Comparison of ENCODE assay signal across 8 cellular contexts in the genomic region with DNA sequence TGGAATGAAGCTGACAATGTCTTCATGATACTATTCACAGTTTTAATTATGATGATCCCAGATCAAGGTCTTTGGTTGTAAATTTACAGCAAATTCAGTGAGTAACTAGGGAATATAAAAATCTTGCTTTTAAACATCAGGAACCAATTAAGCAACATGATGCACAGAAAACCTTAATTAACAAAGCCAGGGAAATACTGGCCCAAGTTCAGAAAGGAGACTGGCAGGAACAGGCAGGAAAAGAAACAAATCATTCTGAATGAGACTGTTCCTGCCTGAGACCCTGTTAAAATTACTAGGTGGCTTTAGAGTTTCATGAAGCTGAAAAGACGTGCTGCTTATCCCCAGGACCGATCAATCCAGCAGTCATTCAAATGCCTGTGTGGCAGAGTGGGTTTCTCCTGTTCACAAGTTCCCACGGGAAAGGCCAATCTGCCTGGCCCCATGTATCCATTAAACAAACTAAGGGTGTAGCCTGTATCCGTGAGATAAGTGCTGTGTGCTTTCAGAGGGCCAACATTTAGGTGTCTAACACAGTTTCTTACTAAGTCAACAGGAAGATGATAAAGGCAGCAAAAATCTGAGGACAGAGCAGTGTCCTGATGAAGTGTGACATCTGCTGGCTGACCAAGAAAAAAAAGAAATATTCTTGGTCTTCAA. TPM values are rescaled to one million over a fixed set of nuclear protein-coding genes. Genes with fewer than 3 reads are reported as not detected.
DNase-seq lines count a peak whose midpoint lies in the region; ATAC-seq and TF ChIP-seq lines count a peak whose summit lies in the region.

No MANE protein-coding gene starts in this region.

- H4K8ac ChIP-seq in IMR-90 (ENCODE audit: low read depth in 2 of 2, low read length in 2 of 2): peak overlapping the region; percentile 31 to 84; a peak in 3 of 4 replicates

- H3K4me2 ChIP-seq in IMR-90 (ENCODE audit: low read depth, low read length): peak overlapping the region; percentile 86

- peak overlapping the region; percentile 89 for H3K14ac ChIP-seq in IMR-90 (replicated peaks; ENCODE audit: low read depth, low read length)

- 78% methylated on average over 2 of the region's 4 CpGs; no CpG with 5 or more reads in 1 of the 2 experiments for WGBS in IMR-90 (ENCODE audit: extremely low coverage in 2 of 2, insufficient read length in 1 of 2), 2 experiments
- WGBS in thyroid gland, 2 donors: 54 to 55% methylated on average over 4 of the region's 4 CpGs

- H3K18ac ChIP-seq in IMR-90 (ENCODE audit: low read depth, low read length): peak overlapping the region; percentile 96

- H3K4ac ChIP-seq in IMR-90 (ENCODE audit: low read depth, low read length): peak overlapping the region; percentile 69

- H3K9me1 ChIP-seq in IMR-90 (ENCODE audit: insufficient read depth, low read length): no peaks in the 10 kb centered on the region; the same call in 1 of the 2 replicates

- DNase-seq in Caco-2 (peak; percentile 48 to 54), IMR-90 (peak; percentile 94), astrocyte of the cerebellum (ENCODE audit: low read depth) (peak; percentile 57), hippocampal formation (lab: John Stamatoyannopoulos, UW) (peak; percentile 2 to 14), thyroid gland (peak in 1 of 2 donors; percentile 4)
- DNase-seq in stimulated activated CD4-positive, alpha-beta T cell treated with anti-CD3 and anti-CD28 coated beads, Interleukin-4, amount 100 ng/mL, for 4 hours: no peak

- no peaks in the 10 kb centered on the region for H3K27me3 ChIP-seq in Caco-2 (replicated peaks; ENCODE audit: control insufficient read depth, insufficient read depth, low read length)
- H3K27me3 ChIP-seq in IMR-90 (ENCODE audit: control insufficient read depth, insufficient read depth, low read length): no peaks in the 10 kb centered on the region
- H3K27me3 ChIP-seq in thyroid gland: no peaks in the 10 kb centered on the region

- peak overlapping the region; percentile 8 for H2AK5ac ChIP-seq in IMR-90 (ENCODE audit: low read depth, low read length)

- H3K9me3 Mint-ChIP-seq in Caco-2 (ENCODE audit: unreplicated experiment): no peaks in the 10 kb centered on the region

- H3K27me3 Mint-ChIP-seq in Caco-2 (ENCODE audit: insufficient read depth, unreplicated experiment): no peaks in the 10 kb centered on the region

- H3K9ac ChIP-seq in IMR-90 (ENCODE audit: low read depth, low read length): peak overlapping the region; percentile 49

- H2BK5ac ChIP-seq in IMR-90 (ENCODE audit: low read depth, low read length, poor library complexity, severe bottlenecking): peak overlapping the region; percentile 90

- TF ChIP-seq CTCF in Caco-2 (IDR thresholded peaks at IDR 0.05; ENCODE audit: insufficient read depth in 1 of 2, low read depth in 1 of 2, low read length in 1 of 2, severe bottlenecking in 1 of 2, unreplicated experiment in 1 of 2): peak; percentile 38 to 57
- peak; percentile 64 for TF ChIP-seq CTCF in IMR-90 (conservative IDR thresholded peaks at IDR 0.05; ENCODE audit: low read depth, low read length)
- TF ChIP-seq CTCF in astrocyte of the cerebellum (IDR thresholded peaks at IDR 0.05; ENCODE audit: low read depth, low read length, missing control alignments): peak; percentile 47
- TF ChIP-seq CTCF in thyroid gland (IDR thresholded peaks at IDR 0.05): peak in 4 of 6 experiments; percentile 22 to 41 (median 36)

- H2BK15ac ChIP-seq in IMR-90 (ENCODE audit: low read depth, low read length): peak overlapping the region; percentile 46; the same call in 2 of the 3 replicates

- peak overlapping the region; percentile 46 for H3K56ac ChIP-seq in IMR-90 (ENCODE audit: extremely low read depth, insufficient read depth, low read length)

- H4K91ac ChIP-seq in IMR-90 (ENCODE audit: insufficient read depth, low read depth, low read length): peak overlapping the region; percentile 86

- no peak overlapping the region for H3K4me3 Mint-ChIP-seq in Caco-2 (ENCODE audit: unreplicated experiment)

- peaks cover 13% of the 10 kb centered on the region; the same call in 1 of the 2 replicates for H3K4me1 ChIP-seq in Caco-2
- peaks cover 3% of the 10 kb centered on the region for H3K4me1 ChIP-seq in IMR-90 (ENCODE audit: control insufficient read depth, insufficient read depth, low read length)
- H3K4me1 ChIP-seq in thyroid gland: peaks cover 0 to 6% of the 10 kb centered on the region in 2 donors

- intact Hi-C loops in Caco-2 (cut with micrococcal nuclease; ENCODE audit: unreplicated experiment): loop anchor here (1.0 to 2.0 kb wide), 3 partner anchors 58 to 565 kb away; no protein-coding TSS in a partner anchor
- intact Hi-C loops in IMR-90 (cut with micrococcal nuclease): loop anchor here (1.0 to 5.0 kb wide), 3 partner anchors 86 to 564 kb away; no protein-coding TSS in a partner anchor
- intact Hi-C loops in thyroid gland (cut with DNase I): loop anchor here (10.0 kb wide), 1 partner anchor 563 kb away; no protein-coding TSS in a partner anchor

- dilution Hi-C loops in IMR-90 (cut with HindIII; ENCODE audit: low sequenced_read_pairs, unreplicated experiment): no loop called here

- H4K20me1 ChIP-seq in IMR-90 (ENCODE audit: insufficient read depth, low read length): no peaks in the 10 kb centered on the region

- peak; percentile 81 for TF ChIP-seq RAD21 in IMR-90 (IDR thresholded peaks at IDR 0.05; ENCODE audit: low read length)

- peak overlapping the region; percentile 51 for H2BK20ac ChIP-seq in IMR-90 (ENCODE audit: low read depth, low read length)

- POLR2A ChIA-PET in Caco-2 (lab: Charles Lee) (no interaction called here), IMR-90 (lab: Charles Lee; ENCODE audit: unreplicated experiment) (no interaction called here)

- H3K9me3 ChIP-seq in Caco-2 (no peaks in the 10 kb centered on the region), IMR-90 (ENCODE audit: control insufficient read depth, insufficient read depth, low read length) (no peaks in the 10 kb centered on the region), thyroid gland (no peaks in the 10 kb centered on the region)

- no peak for TF ChIP-seq POLR2A in IMR-90 (IDR thresholded peaks at IDR 0.05; ENCODE audit: low read depth, low read length)
- no peak for TF ChIP-seq POLR2A in thyroid gland (IDR thresholded peaks at IDR 0.05)

- H2BK120ac ChIP-seq in IMR-90 (ENCODE audit: low read depth, low read length): peak overlapping the region; percentile 87

- H3K27ac Mint-ChIP-seq in Caco-2 (ENCODE audit: unreplicated experiment): no peak overlapping the region

- H3K27ac ChIP-seq in IMR-90 (ENCODE audit: insufficient read depth, low read length): peak overlapping the region; percentile 79
- no peak overlapping the region for H3K27ac ChIP-seq in thyroid gland

- CTCF ChIA-PET in Caco-2 (lab: Charles Lee) (no interaction called here), IMR-90 (lab: Yijun Ruan, JAX) (interaction anchor here (1.1 kb wide), 1 partner anchor 565 kb away, joined by 3 read pairs; no protein-coding TSS in a partner anchor)

- H3K4me3 ChIP-seq in Caco-2 (ENCODE audit: low read depth, low read length): no peak overlapping the region
- H3K4me3 ChIP-seq in IMR-90 (ENCODE audit: insufficient read depth, low read depth, low read length): no peak overlapping the region
- H3K4me3 ChIP-seq in astrocyte of the cerebellum (ENCODE audit: low read depth, low read length): no peak overlapping the region
- H3K4me3 ChIP-seq in thyroid gland (replicated peaks in 1 of 3): no peak overlapping the region

- BruUV-seq in Caco-2 (replicated peaks; lab: Mats Ljungman, UMichigan): no TSS peak
- no TSS peak for BruUV-seq in IMR-90 (replicated peaks; lab: Mats Ljungman, UMichigan)

- peak overlapping the region; percentile 75; the same call in 1 of the 2 replicates for H3K23ac ChIP-seq in IMR-90 (ENCODE audit: low read depth, low read length)

- ATAC-seq in IMR-90 (ENCODE audit: low read depth) (peak; percentile 95), HG02970 (IDR thresholded peaks at IDR 0.05; ENCODE audit: low FRiP score, unreplicated experiment) (no peak), HG03175 (IDR thresholded peaks at IDR 0.05; ENCODE audit: unreplicated experiment) (no peak)

- peaks cover 6% of the 10 kb centered on the region for H3K4me1 Mint-ChIP-seq in Caco-2 (ENCODE audit: low read depth, unreplicated experiment)

- peaks cover 6 to 36% of the 10 kb centered on the region in 2 experiments; a peak in 3 of 4 replicates for H3K79me1 ChIP-seq in IMR-90 (ENCODE audit: low read depth in 1 of 2, low read length in 2 of 2)

- no peak overlapping the region for H2AK9ac ChIP-seq in IMR-90 (replicated peaks; ENCODE audit: low read depth, low read length, poor library complexity)

- H3K36me3 ChIP-seq in Caco-2 (ENCODE audit: control insufficient read depth, insufficient read depth, low read length): no peaks in the 10 kb centered on the region
- H3K36me3 ChIP-seq in IMR-90 (ENCODE audit: control insufficient read depth, insufficient read depth, low read length): peaks cover 2% of the 10 kb centered on the region
- H3K36me3 ChIP-seq in thyroid gland: peaks cover 5 to 8% of the 10 kb centered on the region in 2 donors

- H4K5ac ChIP-seq in IMR-90 (ENCODE audit: low read depth, low read length): peak overlapping the region; percentile 92

- H2AFZ ChIP-seq in IMR-90 (replicated peaks; ENCODE audit: low read length, poor library complexity): peak overlapping the region; percentile 84

- peaks cover 43% of the 10 kb centered on the region for H3K36me3 Mint-ChIP-seq in Caco-2 (ENCODE audit: insufficient read depth, unreplicated experiment)

- in situ Hi-C loops in IMR-90 (cut with MboI; ENCODE audit: low sequenced_read_pairs): no loop called here
- in situ Hi-C loops in astrocyte of the cerebellum (cut with HindIII; ENCODE audit: low sequenced_read_pairs): no loop called here

TF ChIP-seq in IMR-90, 13 proteins besides CTCF, POLR2A, EP300 and RAD21:
- TF ChIP-seq BHLHE40 (IDR thresholded peaks at IDR 0.05; ENCODE audit: low read depth, low read length) (0 out of 2 replicates have a peak, but pooled peaks have one; percentile 5), FOS (IDR thresholded peaks at IDR 0.05; ENCODE audit: low read depth, low read length) (peak; percentile 58), SMC3 (IDR thresholded peaks at IDR 0.05; ENCODE audit: low read depth, low read length) (peak; percentile 53), CHD1 (IDR thresholded peaks at IDR 0.05; ENCODE audit: low read depth, low read length) (no peak)

RNA-seq across cellular contexts. Expression of a gene that starts 34.4 kb away (rescaled TPM):
- total RNA-seq in Caco-2 (2022): 36.3 TPM in 2 replicates
- 17.0 and 24.7 TPM in 2 replicates for total RNA-seq in IMR-90 (2012; rRNA removed)
- 9.7 and 11.7 TPM in 2 replicates for polyA plus RNA-seq in IMR-90 (2012; rRNA removed)
- 2.6 and 3.4 TPM in 2 replicates for polyA plus RNA-seq in IMR-90 (2012; cell fraction: cytosol; rRNA removed)
- polyA plus RNA-seq in IMR-90 (2012; cell fraction: nucleus; rRNA removed; ENCODE audit: low replicate concordance): 3.2 and 12.2 TPM in 2 replicates
- total RNA-seq in thyroid gland: 10 to 100 TPM; 19.9 to 25.5 (median 21.7) TPM

RNA-seq across cellular contexts. Expression of a gene that starts 44.3 kb away (rescaled TPM):
- 23.9 and 28.0 TPM in 2 replicates for total RNA-seq in Caco-2 (2022)
- 23.1 and 25.6 TPM in 2 replicates for total RNA-seq in IMR-90 (2012; rRNA removed)
- polyA plus RNA-seq in IMR-90 (2012; rRNA removed): 13.0 and 15.9 TPM in 2 replicates
- polyA plus RNA-seq in IMR-90 (2012; cell fraction: cytosol; rRNA removed): 2.8 and 4.2 TPM in 2 replicates
- polyA plus RNA-seq in IMR-90 (2012; cell fraction: nucleus; rRNA removed; ENCODE audit: low replicate concordance): 6.2 and 38.8 TPM in 2 replicates
- 10 to 100 TPM; 15.5 to 22.3 (median 21.7) TPM for total RNA-seq in thyroid gland

Comparison
In these comparisons a context has a peak if more than half of its experiments do, and no peak if none do; other contexts are left out.
1. DNase-seq: peak in Caco-2 (2 of 2), IMR-90 (single experiment), astrocyte of the cerebellum (single experiment) and hippocampal formation (2 of 2); none in stimulated activated CD4-positive, alpha-beta T cell treated with anti-CD3 and anti-CD28 coated beads, Interleukin-4, amount 100 ng/mL, for 4 hours (0 of 2).
2. Peak in every context shown above with its lines, with median percentiles within 50 percentile points of each other: CTCF ChIP-seq.